Comparison of ENCODE assay signal across 3 cellular contexts in genomic region chr6:148893073-148893472, GRCh38.
TF ChIP-seq lines count a peak whose summit lies in the region.

No MANE protein-coding gene starts in this region.

TF ChIP-seq in HepG2, 621 proteins besides CTCF, POLR2A, EP300 and RAD21 (continued from another document):
- no peak for TF ChIP-seq DBP (CRISPR knock-in tag; IDR thresholded peaks at IDR 0.05; ENCODE audit: not compliant biosample characterization)

TF ChIP-seq in GM23338, 12 proteins besides CTCF, POLR2A, EP300 and RAD21 (continued from another document):
- TF ChIP-seq ETS1 (IDR thresholded peaks at IDR 0.05) (no peak), ZNF331 (CRISPR knock-in tag; IDR thresholded peaks at IDR 0.05; ENCODE audit: low read depth) (no peak), REST (IDR thresholded peaks at IDR 0.05; ENCODE audit: unreplicated experiment) (no peak), NANOG (IDR thresholded peaks at IDR 0.05; ENCODE audit: borderline replicate concordance) (no peak), EZH2phosphoT487 (IDR thresholded peaks at IDR 0.05; ENCODE audit: unreplicated experiment) (no peak), ZNF114 (CRISPR knock-in tag; IDR thresholded peaks at IDR 0.05) (no peak), POLR2AphosphoS5 (IDR thresholded peaks at IDR 0.05; ENCODE audit: low read depth) (no peak), EZH2 (IDR thresholded peaks at IDR 0.05; ENCODE audit: low read depth, unreplicated experiment) (no peak), ZNF462 (CRISPR knock-in tag; IDR thresholded peaks at IDR 0.05) (no peak)

TF ChIP-seq in K562, 482 proteins besides CTCF, POLR2A, EP300 and RAD21:
- TF ChIP-seq ZNF639 (CRISPR knock-in tag; conservative IDR thresholded peaks at IDR 0.05 in 1 of 2, IDR thresholded peaks at IDR 0.05 in 1 of 2) = no peak
- TF ChIP-seq MEIS2 (IDR thresholded peaks at IDR 0.05; ENCODE audit: partially characterized antibody) = no peak
- peak; percentile 57; the same call in 1 of the 2 replicates for TF ChIP-seq MAFG (tag; conservative IDR thresholded peaks at IDR 0.05)
- peak; percentile 52 for TF ChIP-seq MAFF (IDR thresholded peaks at IDR 0.05; ENCODE audit: low read length)
- peak; percentile 46 for TF ChIP-seq C11orf30 (IDR thresholded peaks at IDR 0.05; ENCODE audit: low read depth)
- TF ChIP-seq MAFK (IDR thresholded peaks at IDR 0.05; ENCODE audit: low read length) = 0 out of 2 replicates have a peak, but pooled peaks have one; percentile 13
- TF ChIP-seq ZNF316 (IDR thresholded peaks at IDR 0.05) = peak; percentile 70
